ENCODE assay signal across 1 cellular context in genomic region chr14:49417790-49418189, GRCh38.
TF ChIP-seq lines count a peak whose summit lies in the region.

No MANE protein-coding gene starts in this region.

TF ChIP-seq in GM23338, 12 proteins besides CTCF, POLR2A, EP300 and RAD21 (continued from another document):
- TF ChIP-seq REST (IDR thresholded peaks at IDR 0.05; ENCODE audit: unreplicated experiment) (no peak), JUNB (IDR thresholded peaks at IDR 0.05; ENCODE audit: unreplicated experiment) (no peak), NANOG (IDR thresholded peaks at IDR 0.05; ENCODE audit: borderline replicate concordance) (no peak), ETS1 (IDR thresholded peaks at IDR 0.05) (no peak), CREB1 (CRISPR knock-in tag; IDR thresholded peaks at IDR 0.05; ENCODE audit: low read depth) (no peak)
